ENCODE assay signal across 10 cellular contexts in the genomic region with DNA sequence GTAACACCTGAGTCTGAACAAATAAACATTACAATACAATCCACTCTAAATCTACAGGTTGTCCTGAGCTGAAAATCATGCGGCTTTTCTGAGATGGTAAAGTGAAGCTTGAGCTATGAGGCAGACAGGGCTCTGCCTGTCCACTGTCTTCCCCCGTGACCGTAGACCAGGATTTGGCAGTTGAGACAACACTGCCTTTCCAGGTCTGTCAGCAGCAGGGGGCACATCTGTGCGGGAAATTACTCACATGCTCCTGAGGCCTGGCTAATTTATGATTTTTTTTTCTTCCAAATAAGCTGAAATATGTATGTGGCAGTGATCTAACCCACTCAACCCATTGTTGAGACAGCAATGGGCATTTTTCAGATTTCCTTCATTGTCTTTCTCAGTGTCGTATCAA.
A peak's percentile ranks its signal among the peaks of the same experiment; 100 is the strongest.
DNase-seq lines count a peak whose midpoint lies in the region; ATAC-seq and TF ChIP-seq lines count a peak whose summit lies in the region.
"Had no signal": no experiment of that assay in that cellular context is flagged by ENCODE, and none has a peak within 500 bp of the region (broad histone marks: within the 10 kb centered on the region; RNA-seq: fewer than 3 reads in every experiment).

No MANE protein-coding gene starts in this region.

- ATAC-seq in left cardiac atrium, result peak; percentile 91 to 92
- ATAC-seq in GM18867 (IDR thresholded peaks at IDR 0.05; ENCODE audit: unreplicated experiment), result no peak
- ATAC-seq in HG03045 (IDR thresholded peaks at IDR 0.05; ENCODE audit: unreplicated experiment), result no peak
- ATAC-seq: activated CD8-positive, alpha-beta memory T cell treated with anti-CD3 and anti-CD28 coated beads, Interleukin-2, amount 10 ng/mL, durations not matched to agents 7 days and 5 days had no signal

- TF ChIP-seq POLR2A in esophagus muscularis mucosa (IDR thresholded peaks at IDR 0.05; ENCODE audit: low read depth), result no peak

- no peaks in the 10 kb centered on the region for H3K27me3 ChIP-seq in esophagus muscularis mucosa
- H3K27me3 ChIP-seq: vagina had no signal

- DNase-seq in NCI-H2171 treated with DMSO at 0.1 percent for 48 hours (lab: John Stamatoyannopoulos, UW) (peak; percentile 13), NCI-H2171 (lab: John Stamatoyannopoulos, UW) (no peak), astrocyte of the cerebellum (ENCODE audit: low read depth) (peak; percentile 78), left cardiac atrium (peak; percentile 32), substantia nigra (lab: John Stamatoyannopoulos, UW) (peak in 29 of 49 donors; percentile 3 to 82 (median 41)), esophagus muscularis mucosa (ENCODE audit: extremely low spot score) (no peak)
- DNase-seq: activated CD8-positive, alpha-beta memory T cell treated with anti-CD3 and anti-CD28 coated beads, Interleukin-2, amount 10 ng/mL, durations not matched to agents 7 days and 5 days had no signal

- no peaks in the 10 kb centered on the region for H3K36me3 ChIP-seq in esophagus muscularis mucosa
- H3K36me3 ChIP-seq: vagina had no signal

- TF ChIP-seq CTCF in astrocyte of the cerebellum (IDR thresholded peaks at IDR 0.05; ENCODE audit: low read depth, low read length, missing control alignments), result peak; percentile 31
- no peak for TF ChIP-seq CTCF in esophagus muscularis mucosa (IDR thresholded peaks at IDR 0.05)

- in situ Hi-C loops in astrocyte of the cerebellum (cut with HindIII; ENCODE audit: low sequenced_read_pairs), result no loop called here

- 62% methylated on average over 5 of the region's 5 CpGs for WGBS in esophagus muscularis mucosa

- no peak overlapping the region for H3K27ac ChIP-seq in substantia nigra (ENCODE audit: low read depth, low read length, poor library complexity, severe bottlenecking)
- H3K27ac ChIP-seq in esophagus muscularis mucosa (replicated peaks in 1 of 4), result peak overlapping the region in 2 of 4 donors; percentile 0 to 31
- H3K27ac ChIP-seq: vagina had no signal

- H3K4me1 ChIP-seq in esophagus muscularis mucosa, result peaks cover 19 to 25% (median 21%) of the 10 kb centered on the region in 4 donors

- peaks cover 0 to 6% (median 0%) of the 10 kb centered on the region in 4 donors for H3K9me3 ChIP-seq in esophagus muscularis mucosa
- H3K9me3 ChIP-seq: vagina had no signal

- H3K4me3 ChIP-seq in astrocyte of the cerebellum (ENCODE audit: low read depth, low read length) (no peak overlapping the region), esophagus muscularis mucosa (no peak overlapping the region)
- H3K4me3 ChIP-seq: vagina had no signal

- intact Hi-C loops in left cardiac atrium (cut with DNase I) (no loop called here), esophagus muscularis mucosa (cut with DNase I) (no loop called here)

- no peak for TF ChIP-seq EP300 in esophagus muscularis mucosa (IDR thresholded peaks at IDR 0.05)

Comparison
In these comparisons a context has a peak if more than half of its experiments do, and no peak if none do; other contexts are left out.
1. DNase-seq: peak in NCI-H2171 treated with DMSO at 0.1 percent for 48 hours (single experiment), astrocyte of the cerebellum (single experiment), left cardiac atrium (single experiment) and substantia nigra (29 of 49); none in NCI-H2171 (single experiment) and esophagus muscularis mucosa (single experiment).
2. ATAC-seq: peak in left cardiac atrium (2 of 2); none in GM18867 (single experiment) and HG03045 (single experiment).